Comparison of ENCODE assay signal across 30 cellular contexts in genomic region chr18:62959481-62959880, GRCh38.
"Had no signal": no experiment of that assay in that cellular context is flagged by ENCODE, and none has a peak within 500 bp of the region (broad histone marks: within the 10 kb centered on the region; RNA-seq: fewer than 3 reads in every experiment).

No MANE protein-coding gene starts in this region.

- H3K9ac ChIP-seq: parathyroid adenoma had no signal

- H3K4me2 ChIP-seq: smooth muscle cell had no signal

- H3K27ac ChIP-seq: neutrophil, ovary, parathyroid adenoma, psoas muscle, right lobe of liver, sigmoid colon, spleen, suprapubic skin, testis, tibial artery, transverse colon, upper lobe of right lung, uterus had no signal

- H3K9me3 ChIP-seq: neutrophil, ovary, psoas muscle, right lobe of liver, sigmoid colon, spleen, suprapubic skin, testis, tibial artery, transverse colon, upper lobe of right lung, uterus had no signal

- H3K36me3 ChIP-seq: ovary, uterus had no signal

- DNase-seq: naive thymus-derived CD8-positive, alpha-beta T cell; nephron progenitor cell; nucleus accumbens; ovary; posterior cingulate gyrus; psoas muscle; right cardiac atrium; right lobe of liver; sigmoid colon; spleen; stimulated activated CD4-positive, alpha-beta T cell treated with anti-CD3 and anti-CD28 coated beads, Interleukin-12 subunit alpha, Interleukin-12 subunit beta, amount 100 ng/mL, for 4 hours; stimulated activated CD4-positive, alpha-beta T cell treated with anti-CD3 and anti-CD28 coated beads, Interleukin-1b, Interleukin-23, amount 100 ng/mL, for 48 hours; stimulated activated CD4-positive, alpha-beta T cell treated with anti-CD3 and anti-CD28 coated beads, Interleukin-4, amount 100 ng/mL, for 1 hour; stimulated activated CD4-positive, alpha-beta T cell treated with anti-CD3 and anti-CD28 coated beads, Interleukin-4, amount 100 ng/mL, for 4 hours; stimulated activated CD8-positive, alpha-beta memory T cell treated with anti-CD3 and anti-CD28 coated beads, Interleukin-4, amount 100 ng/mL, for 48 hours; stimulated activated naive CD4-positive, alpha-beta T cell; stimulated activated naive CD8-positive, alpha-beta T cell treated with anti-CD3 and anti-CD28 coated beads, Interleukin-15, amount 100 ng/mL, for 72 hours; stimulated activated naive CD8-positive, alpha-beta T cell treated with anti-CD3 and anti-CD28 coated beads, Interleukin-15, Interleukin-2, amounts not matched to agents 100 U/mL and 50 U/mL, for 24 hours; substantia nigra; testis; tibial artery; transverse colon; upper lobe of right lung; uterus had no signal

- H3K4me3 ChIP-seq: ovary, psoas muscle, right lobe of liver, sigmoid colon, smooth muscle cell, spleen, suprapubic skin, testis, tibial artery, transverse colon, upper lobe of right lung, uterus had no signal

- H3K27me3 ChIP-seq: neutrophil, ovary, right lobe of liver, sigmoid colon, spleen, suprapubic skin, testis, tibial artery, transverse colon, upper lobe of right lung, uterus had no signal

- ATAC-seq: naive thymus-derived CD8-positive, alpha-beta T cell; natural killer cell treated with Interleukin-12 subunit alpha and Interleukin-12 subunit beta and Interleukin-15 and Interleukin-18, amount 100 ng/mL, for 72 hours; psoas muscle; right cardiac atrium; right lobe of liver; stimulated activated memory B cell treated with anti-CD40 and anti-IgM and Interleukin-4, amounts not matched to agents 10 μg/mL and 1 μg/mL and 100 μg/mL, for 72 hours; stimulated activated naive CD8-positive, alpha-beta T cell treated with anti-CD3 and anti-CD28 coated beads, Interleukin-15, amount 100 ng/mL, for 72 hours; stimulated activated naive CD8-positive, alpha-beta T cell treated with anti-CD3 and anti-CD28 coated beads, Interleukin-15, Interleukin-2, amounts not matched to agents 100 U/mL and 50 U/mL, for 24 hours; upper lobe of right lung had no signal

- H2AFZ ChIP-seq: parathyroid adenoma had no signal

- H3K4me1 ChIP-seq: parathyroid adenoma, psoas muscle, right lobe of liver, sigmoid colon, suprapubic skin, testis, tibial artery, transverse colon, uterus had no signal
